25 cellular contexts compared by ENCODE assay signal in the genomic region with DNA sequence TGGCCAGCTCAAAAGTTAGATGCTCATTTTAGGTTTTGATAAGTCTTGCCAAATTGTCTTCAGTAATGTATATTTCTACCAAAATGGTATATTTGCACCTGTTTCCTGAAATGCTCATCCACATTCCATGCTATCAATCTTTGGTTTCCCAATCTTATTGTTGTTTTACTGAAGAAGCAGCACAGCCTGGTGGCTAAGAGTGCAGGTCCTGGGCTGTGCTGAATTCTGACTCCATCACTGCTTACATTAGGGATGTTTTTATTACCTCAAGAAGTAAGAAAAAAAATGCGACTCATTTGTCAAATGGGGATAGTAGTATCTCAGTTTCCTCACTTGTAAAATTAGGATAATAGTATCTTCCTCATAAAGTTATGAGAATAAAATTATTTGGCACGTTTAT. TPM values are rescaled to one million over a fixed set of nuclear protein-coding genes. Genes with fewer than 3 reads are reported as not detected.
A peak's percentile ranks its signal among the peaks of the same experiment; 100 is the strongest.
DNase-seq lines count a peak whose midpoint lies in the region; TF ChIP-seq lines count a peak whose summit lies in the region.
"Had no signal": no experiment of that assay in that cellular context is flagged by ENCODE, and none has a peak within 500 bp of the region (broad histone marks: within the 10 kb centered on the region; RNA-seq: fewer than 3 reads in every experiment).

No MANE protein-coding gene starts in this region.

- H3F3A ChIP-seq in PC-9 (ENCODE audit: insufficient read depth, low read depth): peaks cover 47% of the 10 kb centered on the region

- H3K4me1 ChIP-seq in PC-9 (replicated peaks; ENCODE audit: insufficient read depth): peaks cover 57% of the 10 kb centered on the region
- H3K4me1 ChIP-seq: right atrium auricular region, spleen, suprapubic skin had no signal

- BruUV-seq in Calu3 (replicated peaks; lab: Mats Ljungman, UMichigan) (no TSS peak), PC-9 (replicated peaks; lab: Mats Ljungman, UMichigan) (no TSS peak)

- no peak overlapping the region for H2AFZ ChIP-seq in PC-9

- peak overlapping the region; percentile 91 for H3K27ac ChIP-seq in PC-9
- H3K27ac ChIP-seq: C4-2B, coronary artery, HL-60, ovary, right atrium auricular region, spleen, suprapubic skin had no signal

- H3K4me1 Mint-ChIP-seq in Calu3 (ENCODE audit: low read depth, unreplicated experiment): peaks cover 66% of the 10 kb centered on the region
- H3K4me1 Mint-ChIP-seq in T-helper 2 cell treated with Interferon-gamma antibody and Interleukin-4, amounts not matched to agents 5 μg/mL and 100 μg/mL, for 36 hours (ENCODE audit: low read depth): no peaks in the 10 kb centered on the region
- H3K4me1 Mint-ChIP-seq: activated CD4-positive, alpha-beta memory T cell treated with anti-CD3 and anti-CD28 coated beads, Interleukin-2, amount 10 ng/mL, durations not matched to agents 7 days and 5 days; brain; stimulated activated effector memory CD8-positive, alpha-beta T cell treated with anti-CD3 and anti-CD28 coated beads, Interleukin-12 subunit alpha, Interleukin-12 subunit beta, amount 100 ng/mL, for 72 hours had no signal

- peaks cover 5% of the 10 kb centered on the region for H4K20me1 ChIP-seq in PC-9 (ENCODE audit: insufficient read depth)

- no peaks in the 10 kb centered on the region for H3K27me3 ChIP-seq in PC-9 (ENCODE audit: insufficient read depth, low read depth)
- H3K27me3 ChIP-seq: ovary, right atrium auricular region, spleen, suprapubic skin had no signal

- H3K36me3 ChIP-seq in PC-9 (ENCODE audit: low read depth): peaks cover 34% of the 10 kb centered on the region
- H3K36me3 ChIP-seq: ovary, right atrium auricular region had no signal

- H3K4me3 ChIP-seq in PC-9: no peak overlapping the region
- no peak overlapping the region for H3K4me3 ChIP-seq in choroid plexus epithelial cell (ENCODE audit: low read depth, low read length)
- H3K4me3 ChIP-seq: coronary artery, ovary, right atrium auricular region, spleen, suprapubic skin had no signal

- CTCF ChIA-PET in Calu3 (lab: Charles Lee) (interaction anchor here (0.6 to 0.7 kb wide), 2 partner anchors 39 to 147 kb away, joined by 3 to 8 read pairs; no protein-coding TSS in a partner anchor), PC-9 (lab: Charles Lee) (interaction anchor here (0.6 kb wide), 1 partner anchor 61 kb away, joined by 7 read pairs; no protein-coding TSS in a partner anchor)

- POLR2A ChIA-PET in PC-9 (lab: Charles Lee; ENCODE audit: unreplicated experiment): no interaction called here

- peaks cover 66% of the 10 kb centered on the region for H3K36me3 Mint-ChIP-seq in Calu3 (ENCODE audit: insufficient read depth, unreplicated experiment)
- no peaks in the 10 kb centered on the region for H3K36me3 Mint-ChIP-seq in T-helper 2 cell treated with Interferon-gamma antibody and Interleukin-4, amounts not matched to agents 5 μg/mL and 100 μg/mL, for 36 hours (ENCODE audit: low read depth)
- H3K36me3 Mint-ChIP-seq: brain; stimulated activated effector memory CD8-positive, alpha-beta T cell treated with anti-CD3 and anti-CD28 coated beads, Interleukin-12 subunit alpha, Interleukin-12 subunit beta, amount 100 ng/mL, for 72 hours had no signal

- no peaks in the 10 kb centered on the region for H3K27me3 Mint-ChIP-seq in Calu3 (ENCODE audit: unreplicated experiment)
- H3K27me3 Mint-ChIP-seq in T-helper 2 cell treated with Interferon-gamma antibody and Interleukin-4, amounts not matched to agents 5 μg/mL and 100 μg/mL, for 36 hours (ENCODE audit: low read depth): peaks cover 4% of the 10 kb centered on the region
- H3K27me3 Mint-ChIP-seq: activated CD4-positive, alpha-beta memory T cell treated with anti-CD3 and anti-CD28 coated beads, Interleukin-2, amount 10 ng/mL, durations not matched to agents 7 days and 5 days; activated naive CD8-positive, alpha-beta T cell; brain had no signal

- no peaks in the 10 kb centered on the region for H3K9me3 Mint-ChIP-seq in Calu3 (ENCODE audit: low read depth, unreplicated experiment)
- no peaks in the 10 kb centered on the region for H3K9me3 Mint-ChIP-seq in T-helper 2 cell treated with Interferon-gamma antibody and Interleukin-4, amounts not matched to agents 5 μg/mL and 100 μg/mL, for 36 hours
- H3K9me3 Mint-ChIP-seq: activated CD4-positive, alpha-beta memory T cell treated with anti-CD3 and anti-CD28 coated beads, Interleukin-2, amount 10 ng/mL, durations not matched to agents 7 days and 5 days; activated T-helper 2 cell treated with anti-CD3 and anti-CD28 coated beads, Interferon-gamma antibody, Interleukin-2, Interleukin-4, amounts not matched to agents 10 μg/mL and 5 μg/mL and 100 μg/mL, durations not matched to agents 14 hours and 24 hours and 36 hours; brain; stimulated activated effector memory CD8-positive, alpha-beta T cell treated with anti-CD3 and anti-CD28 coated beads, Interleukin-12 subunit alpha, Interleukin-12 subunit beta, amount 100 ng/mL, for 72 hours had no signal

- H3K9me2 ChIP-seq in PC-9 (ENCODE audit: insufficient read depth): no peaks in the 10 kb centered on the region; the same call in 1 of the 2 replicates

- H3K9me3 ChIP-seq in PC-9 (ENCODE audit: insufficient read depth, low read depth): no peaks in the 10 kb centered on the region
- H3K9me3 ChIP-seq: ovary, right atrium auricular region, spleen, suprapubic skin had no signal

- H3K4me2 ChIP-seq in PC-9: peak overlapping the region; percentile 49

- TF ChIP-seq CTCF in Calu3 (IDR thresholded peaks at IDR 0.05; ENCODE audit: unreplicated experiment): no peak
- peak; percentile 33; the same call in 1 of the 2 replicates for TF ChIP-seq CTCF in PC-9 (conservative IDR thresholded peaks at IDR 0.05)
- peak; percentile 59 for TF ChIP-seq CTCF in choroid plexus epithelial cell (conservative IDR thresholded peaks at IDR 0.05; ENCODE audit: low read depth, low read length)

- DNase-seq in Calu3 (no peak), PC-9 (no peak), choroid plexus epithelial cell (ENCODE audit: low read depth) (peak; percentile 57), iris pigment epithelial cell (ENCODE audit: low read depth) (peak; percentile 44), NCI-H2196 (lab: John Stamatoyannopoulos, UW; ENCODE audit: unreplicated experiment) (no peak), amniotic stem cell (lab: John Stamatoyannopoulos, UW) (no peak), DMS53 (lab: John Stamatoyannopoulos, UW) (no peak)
- DNase-seq in T-helper 2 cell treated with Interferon-gamma antibody and Interleukin-4, amounts not matched to agents 5 μg/mL and 100 μg/mL, for 36 hours (ENCODE audit: low spot score): no peak
- DNase-seq: activated CD4-positive, alpha-beta memory T cell treated with anti-CD3 and anti-CD28 coated beads, Interleukin-2, amount 10 ng/mL, durations not matched to agents 7 days and 5 days; naive thymus-derived CD4-positive, alpha-beta T cell; NCI-H2081; ovary; SHP77; spleen; stimulated activated CD4-positive, alpha-beta T cell treated with anti-CD3 and anti-CD28 coated beads, Interleukin-2, amount 100 ng/mL, for 48 hours had no signal

- peak overlapping the region; percentile 66 for H3K27ac Mint-ChIP-seq in Calu3 (ENCODE audit: unreplicated experiment)
- no peak overlapping the region for H3K27ac Mint-ChIP-seq in T-helper 2 cell treated with Interferon-gamma antibody and Interleukin-4, amounts not matched to agents 5 μg/mL and 100 μg/mL, for 36 hours
- H3K27ac Mint-ChIP-seq: activated CD4-positive, alpha-beta memory T cell treated with anti-CD3 and anti-CD28 coated beads, Interleukin-2, amount 10 ng/mL, durations not matched to agents 7 days and 5 days; activated naive CD8-positive, alpha-beta T cell; activated T-helper 2 cell treated with anti-CD3 and anti-CD28 coated beads, Interferon-gamma antibody, Interleukin-2, Interleukin-4, amounts not matched to agents 10 μg/mL and 5 μg/mL and 100 μg/mL, durations not matched to agents 14 hours and 24 hours and 36 hours; brain; naive thymus-derived CD4-positive, alpha-beta T cell; stimulated activated effector memory CD8-positive, alpha-beta T cell treated with anti-CD3 and anti-CD28 coated beads, Interleukin-12 subunit alpha, Interleukin-12 subunit beta, amount 100 ng/mL, for 72 hours had no signal

- peaks cover 51% of the 10 kb centered on the region for H3K79me2 ChIP-seq in PC-9 (ENCODE audit: low read depth)

- intact Hi-C loops in Calu3 (cut with micrococcal nuclease; ENCODE audit: unreplicated experiment): loop anchor here (5.0 kb wide), 1 partner anchor 49 kb away; no protein-coding TSS in a partner anchor
- intact Hi-C loops in PC-9 (cut with micrococcal nuclease; ENCODE audit: unreplicated experiment): no loop called here

- H3K4me3 Mint-ChIP-seq in Calu3 (ENCODE audit: low read depth, unreplicated experiment): no peak overlapping the region
- H3K4me3 Mint-ChIP-seq in T-helper 2 cell treated with Interferon-gamma antibody and Interleukin-4, amounts not matched to agents 5 μg/mL and 100 μg/mL, for 36 hours: no peak overlapping the region
- H3K4me3 Mint-ChIP-seq: activated CD4-positive, alpha-beta memory T cell treated with anti-CD3 and anti-CD28 coated beads, Interleukin-2, amount 10 ng/mL, durations not matched to agents 7 days and 5 days; activated naive CD8-positive, alpha-beta T cell; brain; naive thymus-derived CD4-positive, alpha-beta T cell; stimulated activated effector memory CD8-positive, alpha-beta T cell treated with anti-CD3 and anti-CD28 coated beads, Interleukin-12 subunit alpha, Interleukin-12 subunit beta, amount 100 ng/mL, for 72 hours had no signal

RNA-seq across cellular contexts. Expression of gene S100Z, which starts 13.6 kb away (rescaled TPM):
- total RNA-seq in Calu3 (2022) (not detected in 2 replicates), PC-9 (2021) (not detected in 2 replicates)
- total RNA-seq: right atrium auricular region, suprapubic skin had no signal

RNA-seq across cellular contexts. Expression of gene F2RL1, which starts 17.4 kb away (rescaled TPM):
- total RNA-seq in Calu3 (2022) (122 and 147 TPM in 2 replicates), PC-9 (2021) (34.5 and 34.6 TPM in 2 replicates)
- total RNA-seq: OCI-LY7 had no signal

Comparison
In these comparisons a context has a peak if more than half of its experiments do, and no peak if none do; other contexts are left out.
1. DNase-seq: peak in choroid plexus epithelial cell (single experiment) and iris pigment epithelial cell (single experiment); none in Calu3 (single experiment), PC-9 (0 of 2), NCI-H2196 (single experiment), amniotic stem cell (single experiment), T-helper 2 cell treated with Interferon-gamma antibody and Interleukin-4, amounts not matched to agents 5 μg/mL and 100 μg/mL, for 36 hours (single experiment) and DMS53 (single experiment).